Comparison of ENCODE assay signal across 1 cellular context in the genomic region with DNA sequence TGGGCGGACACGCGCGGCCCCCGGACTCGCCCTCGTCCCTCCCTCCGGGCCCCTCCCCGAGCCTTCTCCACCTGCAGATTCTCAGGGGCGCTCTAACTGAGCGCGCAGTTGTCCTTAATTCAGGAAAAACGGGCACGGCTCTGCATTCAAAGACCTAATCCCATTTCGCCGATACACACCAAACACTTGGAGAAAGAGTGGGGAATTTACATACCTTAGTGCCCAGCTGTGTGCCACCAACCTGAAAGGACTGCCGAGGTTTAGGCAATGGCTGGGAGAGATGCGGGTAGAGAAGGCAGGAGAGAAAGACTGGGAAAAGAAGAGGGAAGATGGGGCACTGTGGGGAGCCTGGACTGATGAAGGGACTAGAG.
TF ChIP-seq lines count a peak whose summit lies in the region.

No MANE protein-coding gene starts in this region.

TF ChIP-seq in HepG2, 621 proteins besides CTCF, POLR2A, EP300 and RAD21 (continued from another document):
- TF ChIP-seq HNF1B (CRISPR knock-in tag; IDR thresholded peaks at IDR 0.05) (0 out of 2 replicates have a peak, but pooled peaks have one; percentile 19), RXRA (CRISPR knock-in tag; IDR thresholded peaks at IDR 0.05) (no peak), LCORL (IDR thresholded peaks at IDR 0.05) (no peak), LCORL (CRISPR knock-in tag; IDR thresholded peaks at IDR 0.05) (no peak)
